12 cellular contexts compared by ENCODE assay signal in genomic region chr11:128494418-128495332, GRCh38.
DNase-seq lines count a peak whose midpoint lies in the region; ATAC-seq and TF ChIP-seq lines count a peak whose summit lies in the region.
"Had no signal": no experiment of that assay in that cellular context is flagged by ENCODE, and none has a peak within 500 bp of the region (broad histone marks: within the 10 kb centered on the region; RNA-seq: fewer than 3 reads in every experiment).

No MANE protein-coding gene starts in this region.

- no peak overlapping the region for H2AFZ ChIP-seq in SU-DHL-6 (ENCODE audit: low read depth, low read length, severe bottlenecking)

- peaks cover 96% of the 10 kb centered on the region for H3K36me3 Mint-ChIP-seq in activated T-cell treated with anti-CD3 and anti-CD28 coated beads, Interleukin-2, amount 50 U/mL, for 24 hours (ENCODE audit: low read depth)
- H3K36me3 Mint-ChIP-seq in progenitor cell of endocrine pancreas (ENCODE audit: insufficient read depth) = no peaks in the 10 kb centered on the region

- peaks cover 15 to 93% (median 48%) of the 10 kb centered on the region in 3 donors for H3K4me1 ChIP-seq in gastroesophageal sphincter
- H3K4me1 ChIP-seq in thoracic aorta (ENCODE audit: control insufficient read depth in 1 of 2, low read depth in 2 of 2) = peaks cover 57 to 76% of the 10 kb centered on the region in 2 donors

- no peak for TF ChIP-seq POLR2A in gastroesophageal sphincter (IDR thresholded peaks at IDR 0.05)

- no peak overlapping the region for H3K4me2 ChIP-seq in SU-DHL-6 (ENCODE audit: low read depth, low read length, poor library complexity, severe bottlenecking)

- H3K4me3 Mint-ChIP-seq in activated T-cell treated with anti-CD3 and anti-CD28 coated beads, Interleukin-2, amount 50 U/mL, for 24 hours = peak overlapping the region; percentile 79
- H3K4me3 Mint-ChIP-seq in progenitor cell of endocrine pancreas (ENCODE audit: low read depth) = no peak overlapping the region
- H3K4me3 Mint-ChIP-seq: type B pancreatic cell had no signal

- no peaks in the 10 kb centered on the region for H3K27me3 Mint-ChIP-seq in activated T-cell treated with anti-CD3 and anti-CD28 coated beads, Interleukin-2, amount 50 U/mL, for 24 hours
- H3K27me3 Mint-ChIP-seq in progenitor cell of endocrine pancreas = peaks cover 34% of the 10 kb centered on the region
- H3K27me3 Mint-ChIP-seq: type B pancreatic cell had no signal

- H4K20me1 ChIP-seq in SU-DHL-6 (ENCODE audit: low read depth, low read length) = no peaks in the 10 kb centered on the region

- H3K9ac ChIP-seq in SU-DHL-6 (ENCODE audit: low read length) = no peak overlapping the region

- no peaks in the 10 kb centered on the region for H3K9me3 Mint-ChIP-seq in activated T-cell treated with anti-CD3 and anti-CD28 coated beads, Interleukin-2, amount 50 U/mL, for 24 hours
- no peaks in the 10 kb centered on the region for H3K9me3 Mint-ChIP-seq in progenitor cell of endocrine pancreas (ENCODE audit: low read depth)

- H3K9me2 ChIP-seq in SU-DHL-6 (replicated peaks; ENCODE audit: insufficient read depth, low read length) = no peaks in the 10 kb centered on the region

- ATAC-seq in gastroesophageal sphincter = no peak
- ATAC-seq in thoracic aorta (ENCODE audit: insufficient number of reproducible peaks, low FRiP score, low read depth) = no peak
- no peak for ATAC-seq in GM18868 (IDR thresholded peaks at IDR 0.05; ENCODE audit: unreplicated experiment)

- peaks cover 98% of the 10 kb centered on the region for H3K4me1 Mint-ChIP-seq in activated T-cell treated with anti-CD3 and anti-CD28 coated beads, Interleukin-2, amount 50 U/mL, for 24 hours (ENCODE audit: low read depth)
- no peaks in the 10 kb centered on the region for H3K4me1 Mint-ChIP-seq in progenitor cell of endocrine pancreas (ENCODE audit: low read depth)

- 63 to 70% methylated on average over 1 to 3 of the region's 3 CpGs for whole genome bisulfite sequencing in gastroesophageal sphincter (ENCODE audit: low coverage in 1 of 2), 2 donors

- TF ChIP-seq CTCF in SU-DHL-6 (IDR thresholded peaks at IDR 0.05; ENCODE audit: insufficient read depth, low read length, poor library complexity, severe bottlenecking) (no peak), gastroesophageal sphincter (IDR thresholded peaks at IDR 0.05) (no peak), thoracic aorta (IDR thresholded peaks at IDR 0.05) (no peak), progenitor cell of endocrine pancreas (IDR thresholded peaks at IDR 0.05; ENCODE audit: unreplicated experiment) (no peak)

- H3K9me3 ChIP-seq in SU-DHL-6 (ENCODE audit: insufficient read depth, low read length) (no peaks in the 10 kb centered on the region), gastroesophageal sphincter (no peaks in the 10 kb centered on the region), thoracic aorta (no peaks in the 10 kb centered on the region)

- peaks cover 96% of the 10 kb centered on the region for H3K79me2 ChIP-seq in SU-DHL-6 (ENCODE audit: insufficient read depth, low read length)

- H3K27ac ChIP-seq in SU-DHL-6 (ENCODE audit: low read depth, low read length) (peak overlapping the region; percentile 72; the same call in 1 of the 2 replicates), gastroesophageal sphincter (peak overlapping the region in 3 of 4 donors; percentile 12 to 80 (median 15)), thoracic aorta (peak overlapping the region; percentile 19 to 84)

- peaks cover 7% of the 10 kb centered on the region; the same call in 1 of the 2 replicates for H3K36me3 ChIP-seq in SU-DHL-6 (ENCODE audit: low read length)
- peaks cover 0 to 7% of the 10 kb centered on the region in 2 donors for H3K36me3 ChIP-seq in gastroesophageal sphincter
- H3K36me3 ChIP-seq in thoracic aorta = peaks cover 7% of the 10 kb centered on the region

- no peaks in the 10 kb centered on the region for H3K27me3 ChIP-seq in SU-DHL-6 (ENCODE audit: low read length)
- H3K27me3 ChIP-seq in gastroesophageal sphincter = no peaks in the 10 kb centered on the region
- H3K27me3 ChIP-seq in thoracic aorta (replicated peaks; ENCODE audit: insufficient read depth) = no peaks in the 10 kb centered on the region

- H3K27ac Mint-ChIP-seq in activated T-cell treated with anti-CD3 and anti-CD28 coated beads, Interleukin-2, amount 50 U/mL, for 24 hours = peak overlapping the region; percentile 99
- H3K27ac Mint-ChIP-seq in progenitor cell of endocrine pancreas = no peak overlapping the region
- H3K27ac Mint-ChIP-seq: type B pancreatic cell had no signal

- H3K4me3 ChIP-seq in SU-DHL-6 (ENCODE audit: insufficient read depth, low read length, poor library complexity, severe bottlenecking) (no peak overlapping the region), gastroesophageal sphincter (no peak overlapping the region), thoracic aorta (no peak overlapping the region)

- no peaks in the 10 kb centered on the region; the same call in 1 of the 2 replicates for H3F3A ChIP-seq in SU-DHL-6 (ENCODE audit: insufficient read depth)

- no peak for DNase-seq in activated T-cell treated with anti-CD3 and anti-CD28 coated beads, Interleukin-2, amount 50 U/mL, for 24 hours
- DNase-seq in activated T-cell treated with anti-CD3 and anti-CD28 coated beads, Interleukin-2, amount 50 U/mL, for 1 hour = no peak
- DNase-seq in thoracic aorta (ENCODE audit: low spot score) (no peak), progenitor cell of endocrine pancreas (ENCODE audit: low spot score, unreplicated experiment) (no peak), dedifferentiated amniotic fluid mesenchymal stem cell (ENCODE audit: extremely low spot score) (no peak)
- DNase-seq: KBM-7; NCI-H510A; stimulated activated CD4-positive, alpha-beta T cell treated with anti-CD3 and anti-CD28 coated beads, Interleukin-1b, Interleukin-23, amount 100 ng/mL, for 48 hours had no signal

- TF ChIP-seq EP300 in gastroesophageal sphincter (IDR thresholded peaks at IDR 0.05) = no peak

Comparison
In these comparisons a context has a peak if more than half of its experiments do, and no peak if none do; other contexts are left out.
1. H3K27ac ChIP-seq: peak in every context shown above with its lines; median percentile 72 in SU-DHL-6; 52 in thoracic aorta; 15 in gastroesophageal sphincter.